8 cellular contexts compared by ENCODE assay signal in the genomic region with DNA sequence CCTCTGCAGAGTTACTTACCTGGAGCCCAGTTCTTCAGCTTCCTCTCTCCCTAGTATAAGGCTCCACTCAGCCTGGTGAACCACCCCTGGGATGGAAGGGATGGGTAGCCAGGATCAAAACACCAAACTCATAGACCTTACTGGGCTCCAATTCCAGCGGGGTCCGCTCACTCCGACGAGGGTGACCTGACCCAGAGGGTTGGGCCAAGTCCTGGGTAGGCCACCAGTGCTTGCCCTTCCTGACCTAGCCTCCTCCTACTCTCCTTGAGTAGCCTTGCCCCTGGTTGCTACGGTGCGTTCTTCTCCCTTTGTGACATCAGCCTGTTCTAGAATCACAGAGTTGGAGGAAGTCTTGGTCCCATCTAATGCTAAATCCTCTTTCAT. TPM values are rescaled to one million over a fixed set of nuclear protein-coding genes. Genes with fewer than 3 reads are reported as not detected.
DNase-seq lines count a peak whose midpoint lies in the region; ATAC-seq and TF ChIP-seq lines count a peak whose summit lies in the region.

No MANE protein-coding gene starts in this region.

- H3K79me2 ChIP-seq in DND-41 (ENCODE audit: insufficient read depth, low read length) (peaks cover 3% of the 10 kb centered on the region; the same call in 1 of the 2 replicates), neural progenitor cell (ENCODE audit: low read depth) (no peaks in the 10 kb centered on the region)

- H3F3A ChIP-seq in neural progenitor cell (ENCODE audit: low read depth), result no peaks in the 10 kb centered on the region

- TF ChIP-seq CTCF in DND-41 (IDR thresholded peaks at IDR 0.05; ENCODE audit: borderline replicate concordance, extremely low read depth, low read length, poor library complexity, severe bottlenecking) (no peak), dorsolateral prefrontal cortex (IDR thresholded peaks at IDR 0.05 in 54 of 56, conservative IDR thresholded peaks at IDR 0.05 in 2 of 56; ENCODE audit: low read depth in 1 of 56, partially characterized antibody in 56 of 56) (no peak), neural progenitor cell (IDR thresholded peaks at IDR 0.05) (no peak), gastrocnemius medialis (IDR thresholded peaks at IDR 0.05 in 4 of 5, conservative IDR thresholded peaks at IDR 0.05 in 1 of 5) (no peak), testis (IDR thresholded peaks at IDR 0.05) (no peak)

- peaks cover 59% of the 10 kb centered on the region for H3K4me1 ChIP-seq in DND-41 (ENCODE audit: insufficient read depth, low read length)
- no peaks in the 10 kb centered on the region for H3K4me1 ChIP-seq in neural progenitor cell
- no peaks in the 10 kb centered on the region for H3K4me1 ChIP-seq in gastrocnemius medialis
- no peaks in the 10 kb centered on the region for H3K4me1 ChIP-seq in testis

- DNase-seq in DND-41, result no peak
- DNase-seq in dorsolateral prefrontal cortex, result no peak
- DNase-seq in neural progenitor cell (ENCODE audit: low spot score), result no peak
- no peak for DNase-seq in gastrocnemius medialis
- DNase-seq in testis, result no peak
- no peak for DNase-seq in SKM-1 (lab: John Stamatoyannopoulos, UW; ENCODE audit: unreplicated experiment)

- peak overlapping the region; percentile 71; the same call in 1 of the 2 replicates for H3K9ac ChIP-seq in DND-41 (ENCODE audit: low read depth, low read length)
- H3K9ac ChIP-seq in neural progenitor cell, result no peak overlapping the region

- peak overlapping the region; percentile 74 for H3K4me2 ChIP-seq in DND-41 (ENCODE audit: insufficient read depth, low read length)
- H3K4me2 ChIP-seq in neural progenitor cell, result peak overlapping the region; percentile 85

- intact Hi-C loops in dorsolateral prefrontal cortex (cut with DNase I) (loop anchor here in 1 of 2 donors (5.0 kb wide), 1 partner anchor 99 kb away; no protein-coding TSS in a partner anchor), gastrocnemius medialis (cut with DNase I; ENCODE audit: low total_unique reads) (loop anchor here (10.0 kb wide), 1 partner anchor 97 kb away; no protein-coding TSS in a partner anchor), testis (cut with DNase I; ENCODE audit: low total_unique reads) (no loop called here)

- no peaks in the 10 kb centered on the region for H3K36me3 ChIP-seq in DND-41 (ENCODE audit: insufficient read depth, low read length)
- H3K36me3 ChIP-seq in neural progenitor cell, result no peaks in the 10 kb centered on the region
- no peaks in the 10 kb centered on the region for H3K36me3 ChIP-seq in gastrocnemius medialis
- no peaks in the 10 kb centered on the region for H3K36me3 ChIP-seq in testis (ENCODE audit: low read depth, missing control alignments)

- H3K27me3 ChIP-seq in DND-41 (ENCODE audit: insufficient read depth, low read length, poor library complexity), result no peaks in the 10 kb centered on the region
- H3K27me3 ChIP-seq in dorsolateral prefrontal cortex, result peaks cover 0 to 22% (median 0%) of the 10 kb centered on the region in 45 donors
- peaks cover 45% of the 10 kb centered on the region for H3K27me3 ChIP-seq in neural progenitor cell
- H3K27me3 ChIP-seq in gastrocnemius medialis, result no peaks in the 10 kb centered on the region
- H3K27me3 ChIP-seq in testis, result no peaks in the 10 kb centered on the region

- TF ChIP-seq POLR2A in gastrocnemius medialis (IDR thresholded peaks at IDR 0.05), result no peak
- TF ChIP-seq POLR2A in testis (IDR thresholded peaks at IDR 0.05), result no peak

- H3K36me3 Mint-ChIP-seq in IgD-negative memory B cell (no peaks in the 10 kb centered on the region), neural progenitor cell (no peaks in the 10 kb centered on the region)

- ATAC-seq in DND-41 (ENCODE audit: insufficient read depth, low read depth), result no peak
- no peak for ATAC-seq in gastrocnemius medialis
- ATAC-seq in HG03520 (IDR thresholded peaks at IDR 0.05; ENCODE audit: unreplicated experiment), result no peak

- H2AFZ ChIP-seq in DND-41 (ENCODE audit: low read depth, low read length), result peak overlapping the region; percentile 77
- no peak overlapping the region for H2AFZ ChIP-seq in neural progenitor cell (replicated peaks)

- H4K20me1 ChIP-seq in DND-41 (ENCODE audit: insufficient read depth, low read length) (no peaks in the 10 kb centered on the region), neural progenitor cell (ENCODE audit: low read depth) (no peaks in the 10 kb centered on the region)

- H3K4me3 ChIP-seq in DND-41 (ENCODE audit: low read depth in 1 of 2, low read length in 2 of 2) (peak overlapping the region in 1 of 2 experiments; percentile 84; a peak in 2 of 4 replicates), dorsolateral prefrontal cortex (peak overlapping the region in 55 of 59 donors; percentile 39 to 77 (median 63)), neural progenitor cell (peak overlapping the region; percentile 47), gastrocnemius medialis (peak overlapping the region in 1 of 4 donors; percentile 49), testis (peak overlapping the region in 1 of 2 donors; percentile 50)

- H3K4me3 Mint-ChIP-seq in IgD-negative memory B cell (peak overlapping the region; percentile 89 to 95 (median 94)), neural progenitor cell (peak overlapping the region; percentile 83)

- H3K27me3 Mint-ChIP-seq in IgD-negative memory B cell (peaks cover 4% of the 10 kb centered on the region), neural progenitor cell (ENCODE audit: insufficient read depth, low read depth) (peaks cover 9% of the 10 kb centered on the region)

- H3K4me1 Mint-ChIP-seq in IgD-negative memory B cell (peaks cover 0 to 6% (median 3%) of the 10 kb centered on the region in 3 donors), neural progenitor cell (peaks cover 31% of the 10 kb centered on the region)

- no peaks in the 10 kb centered on the region for H3K9me3 Mint-ChIP-seq in IgD-negative memory B cell
- no peaks in the 10 kb centered on the region for H3K9me3 Mint-ChIP-seq in neural progenitor cell

- in situ Hi-C loops in gastrocnemius medialis (cut with MboI; ENCODE audit: low sequenced_read_pairs in 4 of 4), result loop anchor here in 3 of 4 donors (25.0 kb wide), 3 partner anchors 361 to 1011 kb away; a partner anchor contains a TSS

- H3K9me3 ChIP-seq in DND-41 (ENCODE audit: insufficient read depth, low read length, severe bottlenecking) (no peaks in the 10 kb centered on the region), neural progenitor cell (ENCODE audit: low read depth) (no peaks in the 10 kb centered on the region), gastrocnemius medialis (no peaks in the 10 kb centered on the region), testis (no peaks in the 10 kb centered on the region)

- H3K27ac Mint-ChIP-seq in IgD-negative memory B cell, result peak overlapping the region; percentile 75 to 95 (median 84)
- no peak overlapping the region for H3K27ac Mint-ChIP-seq in neural progenitor cell

- WGBS in testis, 2 donors, result 72% methylated on average over 6 of the region's 6 CpGs

- peak overlapping the region; percentile 80 for H3K27ac ChIP-seq in DND-41 (ENCODE audit: low read length)
- H3K27ac ChIP-seq in dorsolateral prefrontal cortex, result peak overlapping the region in 35 of 59 donors; percentile 1 to 86 (median 71)
- H3K27ac ChIP-seq in neural progenitor cell, result no peak overlapping the region
- H3K27ac ChIP-seq in gastrocnemius medialis, result no peak overlapping the region
- no peak overlapping the region for H3K27ac ChIP-seq in testis

RNA-seq across cellular contexts. Expression of a gene that starts 0.5 kb away (rescaled TPM):
- polyA plus RNA-seq in IgD-negative memory B cell (1.9 TPM), testis (ENCODE audit: insufficient read depth, low read depth, low replicate concordance) (59.4 TPM)
- total RNA-seq in dorsolateral prefrontal cortex (10 to 100 TPM in 119 of 120 experiments, 1 to 10 TPM in 1; 8.5 to 69.1 (median 36.3) TPM), neural progenitor cell (ENCODE audit: low replicate concordance) (0.32 and 0.62 TPM in 2 replicates), gastrocnemius medialis (1 to 10 TPM in 1 of 4 donors, under 1 TPM in 2, not detected in 1; 0.31 to 1.0 (median 0.73) TPM), testis (10 to 100 TPM; 23.0 to 36.4 TPM)

Comparison
In these comparisons a context has a peak if more than half of its experiments do, and no peak if none do; other contexts are left out.
1. H3K27ac ChIP-seq: peak in DND-41 (single experiment) and dorsolateral prefrontal cortex (35 of 59); none in neural progenitor cell (single experiment), gastrocnemius medialis (0 of 4) and testis (0 of 2).